Comparison of ENCODE assay signal across 8 cellular contexts in genomic region chr1:98794196-98794886, GRCh38.
DNase-seq lines count a peak whose midpoint lies in the region; ATAC-seq, FAIRE-seq and TF ChIP-seq lines count a peak whose summit lies in the region.

No MANE protein-coding gene starts in this region.

- peak; percentile 56 for FAIRE-seq in GM18507 (lab: Jason Lieb, UNC)
- FAIRE-seq in TTC549 (lab: Jason Lieb, UNC) = peak; percentile 80

- H3K4me3 ChIP-seq in AG10803 (ENCODE audit: low read length) (no peak overlapping the region), cardiac fibroblast (replicated peaks in 1 of 2; ENCODE audit: low read depth in 2 of 2, low read length in 2 of 2) (no peak overlapping the region)

- ATAC-seq in HG02884 (IDR thresholded peaks at IDR 0.05; ENCODE audit: unreplicated experiment) (peak; percentile 99), left lobe of liver (peak; percentile 98)

- peak; percentile 93 for TF ChIP-seq CTCF in AG10803 (conservative IDR thresholded peaks at IDR 0.05; ENCODE audit: low read length)
- peak; percentile 79 for TF ChIP-seq CTCF in cardiac fibroblast (IDR thresholded peaks at IDR 0.05; ENCODE audit: low read depth, low read length)

- DNase-seq in AG10803 (ENCODE audit: low read depth) (peak; percentile 76), GM18507 (ENCODE audit: extremely low spot score, insufficient read length, low read depth) (peak; percentile 8), NCI-H1694 (lab: John Stamatoyannopoulos, UW) (peak; percentile 55), cardiac fibroblast (ENCODE audit: low read depth in 2 of 2) (peak; percentile 80 to 84), left lobe of liver (ENCODE audit: low spot score) (no peak)
- DNase-seq in stimulated activated CD8-positive, alpha-beta memory T cell treated with anti-CD3 and anti-CD28 coated beads, Interleukin-15, amount 100 ng/mL, for 1 hour (ENCODE audit: low read depth) = peak; percentile 2
